ENCODE assay signal across 4 cellular contexts in genomic region chr2:15499251-15499650, GRCh38.
DNase-seq lines count a peak whose midpoint lies in the region; ATAC-seq, FAIRE-seq and TF ChIP-seq lines count a peak whose summit lies in the region.
"Not testable (repeated sequence)": the region's sequence is repeated elsewhere in the genome, so short reads cannot be mapped to it uniquely, and the experiment has no call there.

No MANE protein-coding gene starts in this region.

- not testable (repeated sequence) for H3K27ac ChIP-seq in HEK293 (ENCODE audit: extremely low read depth, low read depth, low read length); K562 (ENCODE audit: extremely low read depth, low read depth, low read length)

- 93% methylated on average over 1 of the region's 1 CpG for whole genome bisulfite sequencing in K562 (ENCODE audit: insufficient coverage, low coverage, missing lambda C conversion rate)

- not testable (repeated sequence) for H3K9me1 ChIP-seq in K562 (ENCODE audit: control insufficient read depth, insufficient read depth, low read length)

- TF ChIP-seq CTCF in HEK293 (tag by site-specific recombination; IDR thresholded peaks at IDR 0.05); K562 (IDR thresholded peaks at IDR 0.05 in 2 of 3, conservative IDR thresholded peaks at IDR 0.05 in 1 of 3; ENCODE audit: insufficient read depth in 2 of 3, low read depth in 1 of 3, low read length in 3 of 3): not testable (repeated sequence)

- POLR2A ChIA-PET in HEK293 (lab: Yijun Ruan, JAX); K562 (lab: Yijun Ruan, JAX): not testable (repeated sequence)

- not testable (repeated sequence) for FAIRE-seq in K562 (lab: Jason Lieb, UNC)
- FAIRE-seq in urothelium cell line (lab: Jason Lieb, UNC), result peak; percentile 5

- TF ChIP-seq RAD21 in K562 (CRISPR knock-in tag; conservative IDR thresholded peaks at IDR 0.05 in 1 of 2, IDR thresholded peaks at IDR 0.05 in 1 of 2), result not testable (repeated sequence)

- not testable (repeated sequence) for TF ChIP-seq POLR2A in K562 (conservative IDR thresholded peaks at IDR 0.05)

- H3K27ac Mint-ChIP-seq in memory B cell, result peak overlapping the region; percentile 69

- H4K20me1 ChIP-seq in K562 (replicated peaks; ENCODE audit: control insufficient read depth, insufficient read depth, low read length), result not testable (repeated sequence)

- not testable (repeated sequence) for ATAC-seq in K562; memory B cell (ENCODE audit: low read depth)

- intact Hi-C loops in K562 (cut with micrococcal nuclease), result not testable (repeated sequence)

- DNase-seq in K562 (ENCODE audit: extremely low read depth in 1 of 4, low spot score in 3 of 4); memory B cell (ENCODE audit: low spot score in 2 of 2); urothelium cell line (ENCODE audit: low spot score): not testable (repeated sequence)

- H3K4me1 ChIP-seq in HEK293 (ENCODE audit: control insufficient read depth, insufficient read depth, low read length); K562 (replicated peaks in 1 of 2; ENCODE audit: control insufficient read depth in 2 of 2, insufficient read depth in 2 of 2, low read length in 2 of 2): not testable (repeated sequence)

- not testable (repeated sequence) for TF ChIP-seq EP300 in K562 (IDR thresholded peaks at IDR 0.05; ENCODE audit: low read length)

- not testable (repeated sequence) for H2AFZ ChIP-seq in K562 (ENCODE audit: low read depth, low read length)

- H3K36me3 Mint-ChIP-seq in memory B cell, result peaks cover 46% of the 10 kb centered on the region

- H3K79me2 ChIP-seq in K562 (ENCODE audit: control insufficient read depth, insufficient read depth, low read length), result not testable (repeated sequence)

- H3K9ac ChIP-seq in K562 (ENCODE audit: insufficient read depth in 1 of 2, low read depth in 2 of 2, low read length in 2 of 2), result not testable (repeated sequence)

- H3K36me3 ChIP-seq in HEK293 (ENCODE audit: control insufficient read depth in 2 of 2, insufficient read depth in 1 of 2, low read length in 2 of 2), result not testable (repeated sequence)
- H3K36me3 ChIP-seq in K562 (ENCODE audit: control insufficient read depth, insufficient read depth, low read length), result peaks cover 78% of the 10 kb centered on the region

- H3K4me1 Mint-ChIP-seq in memory B cell, result not testable (repeated sequence)

- CTCF ChIA-PET in HEK293 (lab: Yijun Ruan, JAX); K562 (lab: Yijun Ruan, JAX; ENCODE audit: low intra/inter-chr PET ratio): not testable (repeated sequence)

- not testable (repeated sequence) for H3K27me3 Mint-ChIP-seq in memory B cell

- H3K27me3 ChIP-seq in K562 (ENCODE audit: control insufficient read depth in 2 of 2, insufficient read depth in 2 of 2, low read length in 2 of 2), result not testable (repeated sequence)

- not testable (repeated sequence) for H3K4me2 ChIP-seq in K562 (ENCODE audit: insufficient read depth, low read length)

- H3K9me3 ChIP-seq in HEK293 (ENCODE audit: control insufficient read depth, insufficient read depth, low read depth, low read length); K562 (replicated peaks; ENCODE audit: control insufficient read depth, insufficient read depth, low read depth, low read length): not testable (repeated sequence)

- not testable (repeated sequence) for H3K4me3 ChIP-seq in HEK293 (ENCODE audit: low read depth, low read length); K562

- not testable (repeated sequence) for H3K4me3 Mint-ChIP-seq in memory B cell

- not testable (repeated sequence) for BruUV-seq in K562 (replicated peaks; lab: Mats Ljungman, UMichigan)

- not testable (repeated sequence) for H3K9me3 Mint-ChIP-seq in memory B cell

- in situ Hi-C loops in K562 (cut with MboI), result not testable (repeated sequence)

TF ChIP-seq in HEK293, 187 proteins besides CTCF, POLR2A, EP300 and RAD21:
- peak; percentile 61 for TF ChIP-seq ZNF146 (tag by site-specific recombination; IDR thresholded peaks at IDR 0.05)

TF ChIP-seq in K562, 482 proteins besides CTCF, POLR2A, EP300 and RAD21:
- TF ChIP-seq RBM25 (IDR thresholded peaks at IDR 0.05; ENCODE audit: low read depth, low read length, severe bottlenecking) (peak; percentile 63), BCOR (IDR thresholded peaks at IDR 0.05) (peak; percentile 20; the same call in 1 of the 2 replicates), ZNF146 (CRISPR knock-in tag; IDR thresholded peaks at IDR 0.05; ENCODE audit: unreplicated experiment) (peak; percentile 91)
